ENCODE assay signal across 8 cellular contexts in the genomic region with DNA sequence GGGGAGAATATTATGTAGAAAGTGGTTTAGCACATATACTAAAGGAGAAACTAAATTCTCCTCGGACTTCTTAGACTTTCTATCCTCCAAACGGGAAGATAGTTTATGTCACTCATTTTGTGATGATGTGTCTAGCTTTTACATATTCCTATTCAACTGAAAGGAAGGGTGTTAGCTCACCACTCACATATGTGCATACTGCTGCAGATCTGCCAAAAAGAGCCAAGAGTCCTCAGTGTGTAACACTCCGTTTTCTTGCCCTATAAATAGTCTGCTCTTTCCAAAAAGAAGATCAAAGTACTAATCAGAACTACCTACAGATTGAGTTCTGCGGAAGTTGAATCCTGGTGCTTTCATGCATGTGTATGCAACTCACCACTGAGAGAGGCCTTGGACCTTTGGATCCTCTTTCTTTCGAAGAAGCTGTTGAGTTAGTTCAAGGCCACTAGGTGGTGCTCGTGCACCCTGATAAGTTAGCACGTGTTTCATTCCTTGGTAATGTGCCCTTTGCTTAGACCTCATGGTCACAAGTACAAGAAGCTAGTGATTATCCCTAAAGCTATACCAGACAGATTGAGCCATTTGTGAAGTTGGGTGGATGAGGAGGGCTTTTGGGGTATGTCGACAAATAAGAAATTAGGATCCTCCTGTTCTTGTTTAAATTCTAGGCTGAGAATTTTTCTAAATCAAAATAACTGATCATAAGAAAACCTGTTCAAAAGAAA. TPM values are rescaled to one million over a fixed set of nuclear protein-coding genes. Genes with fewer than 3 reads are reported as not detected.
DNase-seq lines count a peak whose midpoint lies in the region; ATAC-seq, FAIRE-seq and TF ChIP-seq lines count a peak whose summit lies in the region.

No MANE protein-coding gene starts in this region.

- no peaks in the 10 kb centered on the region for H3K79me1 ChIP-seq in H1 (ENCODE audit: low read depth, low read length)
- H3K79me1 ChIP-seq in mesendoderm (ENCODE audit: low read length): no peaks in the 10 kb centered on the region

- peaks cover 8 to 12% of the 10 kb centered on the region in 2 experiments; a peak in 3 of 4 replicates for H3K9me3 ChIP-seq in H1 (ENCODE audit: insufficient read depth in 2 of 2, low read depth in 1 of 2, low read length in 1 of 2)

- H4K91ac ChIP-seq in H1 (replicated peaks; ENCODE audit: insufficient read length, low read length): no peak overlapping the region

- no peak overlapping the region for H2BK12ac ChIP-seq in H1 (ENCODE audit: low read depth, low read length)

- H2BK120ac ChIP-seq in H1 (replicated peaks; ENCODE audit: low read depth, low read length) (no peak overlapping the region), mesendoderm (ENCODE audit: low read depth, low read length) (no peak overlapping the region)

- TF ChIP-seq POLR2A in H1 (IDR thresholded peaks at IDR 0.05; ENCODE audit: control extremely low read depth in 1 of 2, low read depth in 2 of 2, low read length in 2 of 2): no peak

- H2BK15ac ChIP-seq in H1 (ENCODE audit: low read length) (no peak overlapping the region), mesendoderm (replicated peaks; ENCODE audit: low read depth) (peak overlapping the region; percentile 25)

- H3K4me3 ChIP-seq in H1 (ENCODE audit: extremely low read depth in 1 of 4, insufficient read depth in 2 of 4, low read depth in 3 of 4, low read length in 4 of 4): no peak overlapping the region
- no peak overlapping the region for H3K4me3 ChIP-seq in mesendoderm (ENCODE audit: low read length)

- no peak overlapping the region for H4K5ac ChIP-seq in H1 (ENCODE audit: insufficient read length, low read depth, low read length)
- H4K5ac ChIP-seq in mesendoderm (ENCODE audit: low read length): no peak overlapping the region

- H3K27me3 ChIP-seq in H1 (replicated peaks in 1 of 4; ENCODE audit: control insufficient read depth in 3 of 4, extremely low read depth in 1 of 4, insufficient read depth in 3 of 4, low read length in 3 of 4): no peaks in the 10 kb centered on the region
- no peaks in the 10 kb centered on the region for H3K27me3 ChIP-seq in mesendoderm (ENCODE audit: insufficient read depth, low read length, poor library complexity)

- H3K18ac ChIP-seq in H1 (ENCODE audit: extremely low read depth, low read length) (no peak overlapping the region), mesendoderm (ENCODE audit: low read length) (no peak overlapping the region)

- H3K56ac ChIP-seq in H1 (replicated peaks; ENCODE audit: insufficient read length, low read depth, low read length) (no peak overlapping the region), mesendoderm (ENCODE audit: low read length) (no peak overlapping the region)

- H3K27ac ChIP-seq in H1 (ENCODE audit: low read depth, low read length) (no peak overlapping the region), mesendoderm (ENCODE audit: low read depth, low read length) (no peak overlapping the region)

- peak; percentile 96 for ATAC-seq in GM21390 (IDR thresholded peaks at IDR 0.05; ENCODE audit: unreplicated experiment)

- no peak overlapping the region for H3K14ac ChIP-seq in H1 (ENCODE audit: insufficient read length)

- H3K79me2 ChIP-seq in H1 (ENCODE audit: control insufficient read depth in 1 of 2, insufficient read depth in 2 of 2, low read length in 2 of 2) (no peaks in the 10 kb centered on the region), mesendoderm (ENCODE audit: control insufficient read depth, insufficient read depth, low read length) (no peaks in the 10 kb centered on the region)

- no peak overlapping the region for H3K4ac ChIP-seq in H1 (replicated peaks; ENCODE audit: insufficient read length, low read depth, low read length)
- H3K4ac ChIP-seq in mesendoderm (ENCODE audit: low read depth, low read length): no peak overlapping the region

- CTCF ChIA-PET in H1 (lab: Charles Lee; ENCODE audit: partially characterized antibody): interaction anchor here (0.5 to 8.5 kb wide), 59 partner anchors 8 to 893 kb away, joined by 3 to 406 read pairs (median 4); a partner anchor contains a TSS

- H3K23ac ChIP-seq in H1 (ENCODE audit: insufficient read length) (no peak overlapping the region), mesendoderm (ENCODE audit: low read length) (no peak overlapping the region)

- H3K23me2 ChIP-seq in H1 (ENCODE audit: low read depth, low read length): no peaks in the 10 kb centered on the region; the same call in 1 of the 2 replicates

- H4K20me1 ChIP-seq in H1 (replicated peaks in 1 of 2; ENCODE audit: control insufficient read depth in 1 of 2, insufficient read depth in 2 of 2, low read length in 2 of 2): no peaks in the 10 kb centered on the region

- peak; percentile 98 to 99 for TF ChIP-seq RAD21 in H1 (IDR thresholded peaks at IDR 0.05 in 1 of 2, conservative IDR thresholded peaks at IDR 0.05 in 1 of 2; ENCODE audit: low read depth in 2 of 2, low read length in 2 of 2)

- peak; percentile 6 to 92 (median 91) for TF ChIP-seq CTCF in H1 (IDR thresholded peaks at IDR 0.05; ENCODE audit: control extremely low read depth in 1 of 3, insufficient read depth in 1 of 3, low read depth in 1 of 3, low read length in 3 of 3)

- DNase-seq in D341Med (ENCODE audit: low spot score) (peak; percentile 74), HT-29 (ENCODE audit: low spot score) (peak; percentile 96), NOMO-1 (lab: John Stamatoyannopoulos, UW; ENCODE audit: unreplicated experiment in 2 of 2) (peak; percentile 60 to 89), H1 (ENCODE audit: low read depth in 1 of 2, low spot score in 2 of 2) (peak; percentile 67 to 74), mesendoderm (peak; percentile 94)
- peak; percentile 43 to 57 for DNase-seq in activated CD8-positive, alpha-beta memory T cell treated with anti-CD3 and anti-CD28 coated beads for 1 hour (ENCODE audit: extremely low read depth in 1 of 2, low read depth in 1 of 2)
- DNase-seq in stimulated activated CD8-positive, alpha-beta memory T cell treated with anti-CD3 and anti-CD28 coated beads, Interleukin-4, amount 100 ng/mL, for 24 hours (ENCODE audit: low read depth): peak; percentile 55

- H3K4me1 ChIP-seq in H1 (replicated peaks in 1 of 4; ENCODE audit: control insufficient read depth in 3 of 4, insufficient read depth in 4 of 4, low read length in 3 of 4): peaks cover 0 to 4% (median 2%) of the 10 kb centered on the region in 4 experiments; a peak in 4 of 7 replicates
- H3K4me1 ChIP-seq in mesendoderm (ENCODE audit: control insufficient read depth, low read depth, low read length): no peaks in the 10 kb centered on the region

- 27% methylated on average over 8 of the region's 8 CpGs; no CpG with 5 or more reads in 1 of the 2 experiments for whole genome bisulfite sequencing in H1 (ENCODE audit: extremely low coverage in 1 of 2, insufficient coverage in 1 of 2, insufficient read length in 1 of 2, insufficient replicate concordance in 2 of 2, low coverage in 1 of 2, low lambda C conversion rate in 2 of 2, missing lambda C conversion rate in 1 of 2), 2 experiments
- no CpG with 5 or more reads among the region's 8 CpGs for WGBS in mesendoderm (ENCODE audit: extremely low coverage, insufficient coverage, low lambda C conversion rate)

- H2BK5ac ChIP-seq in H1 (ENCODE audit: low read depth, low read length) (no peak overlapping the region), mesendoderm (ENCODE audit: low read length) (no peak overlapping the region)

- no peak for TF ChIP-seq EP300 in H1 (IDR thresholded peaks at IDR 0.05; ENCODE audit: borderline replicate concordance in 1 of 2, low read depth in 2 of 2, low read length in 2 of 2)

- H2AFZ ChIP-seq in H1 (ENCODE audit: low read length): peak overlapping the region; percentile 45; the same call in 1 of the 2 replicates

- H4K8ac ChIP-seq in H1 (ENCODE audit: extremely low read depth, insufficient read depth, low read length): no peak overlapping the region
- H4K8ac ChIP-seq in mesendoderm (ENCODE audit: low read depth, low read length): no peak overlapping the region

- H3K9ac ChIP-seq in H1 (replicated peaks in 1 of 4; ENCODE audit: extremely low read depth in 1 of 4, low read depth in 3 of 4, low read length in 3 of 4) (no peak overlapping the region), mesendoderm (ENCODE audit: low read length) (no peak overlapping the region)

- POLR2A ChIA-PET in H1 (lab: Charles Lee; ENCODE audit: partially characterized antibody): interaction anchor here (0.6 to 3.7 kb wide), 9 partner anchors 14 to 729 kb away, joined by 3 to 17 read pairs (median 3); a partner anchor contains a TSS

- no peak overlapping the region for H2AK5ac ChIP-seq in H1 (ENCODE audit: low read depth, low read length)
- H2AK5ac ChIP-seq in mesendoderm (ENCODE audit: low read length): no peak overlapping the region

- peaks cover 0 to 10% (median 2%) of the 10 kb centered on the region in 4 experiments; a peak in 1 of 8 replicates for H3K36me3 ChIP-seq in H1 (ENCODE audit: control insufficient read depth in 2 of 4, insufficient read depth in 4 of 4, low read length in 3 of 4)
- no peaks in the 10 kb centered on the region for H3K36me3 ChIP-seq in mesendoderm (ENCODE audit: control insufficient read depth, insufficient read depth, low read length)

- H3K4me2 ChIP-seq in H1 (ENCODE audit: insufficient read depth in 1 of 2, low read depth in 2 of 2, low read length in 2 of 2): no peak overlapping the region
- H3K4me2 ChIP-seq in mesendoderm (ENCODE audit: low read length): no peak overlapping the region

- peak; percentile 99 for FAIRE-seq in H1 (lab: Jason Lieb, UNC)

- no peak overlapping the region for H2BK20ac ChIP-seq in H1 (ENCODE audit: low read length)

RNA-seq across cellular contexts. Expression of a gene that starts 14.1 kb away (rescaled TPM):
- 17.5 and 19.3 TPM in 2 replicates for total RNA-seq in HT-29 (2014; rRNA removed; shearing (Covaris generic))
- 30.0 and 38.0 TPM in 2 replicates for total RNA-seq in H1 (2021; fragmentation: NEBNext Ultra II Directional; extraction: Animal tissue kit (Norgen Biotek cat#: 25700))
- 11.7 and 24.1 TPM in 2 replicates for polyA plus RNA-seq in H1 (2011; rRNA removed)
- 34.3 TPM for polyA plus RNA-seq in H1 (2011; cell fraction: cytosol; rRNA removed)
- 4.3 TPM for polyA plus RNA-seq in H1 (2011; cell fraction: nucleus; rRNA removed)
- polyA plus RNA-seq in H1 (2012, experiment 1 of 2): 26.9 to 44.7 TPM (median 32.2 TPM) in 4 replicates
- 4.9 TPM for polyA plus RNA-seq in H1 (2012, experiment 2 of 2)
- 32.2 TPM for polyA plus RNA-seq in H1 (2013, experiment 1 of 2)
- 32.4 TPM for polyA plus RNA-seq in H1 (2013, experiment 2 of 2)
- polyA minus RNA-seq in H1 (2011; rRNA and poly(A)+ RNA removed): 11.8 and 13.5 TPM in 2 replicates
- 20.6 TPM for polyA minus RNA-seq in H1 (2011; cell fraction: cytosol; rRNA and poly(A)+ RNA removed)
- polyA minus RNA-seq in H1 (2011; cell fraction: nucleus; rRNA and poly(A)+ RNA removed): 42.7 TPM
- polyA plus RNA-seq in mesendoderm (2013, experiment 1 of 2): 39.6 TPM
- 39.2 TPM for polyA plus RNA-seq in mesendoderm (2013, experiment 2 of 2)

RNA-seq across cellular contexts. Expression of a gene that starts 43.1 kb away (rescaled TPM):
- 5.7 and 7.6 TPM in 2 replicates for total RNA-seq in HT-29 (2014; rRNA removed; shearing (Covaris generic))
- 68.5 and 72.8 TPM in 2 replicates for total RNA-seq in H1 (2021; fragmentation: NEBNext Ultra II Directional; extraction: Animal tissue kit (Norgen Biotek cat#: 25700))
- 13.2 and 24.1 TPM in 2 replicates for polyA plus RNA-seq in H1 (2011; rRNA removed)
- polyA plus RNA-seq in H1 (2011; cell fraction: cytosol; rRNA removed): 28.5 TPM
- 8.0 TPM for polyA plus RNA-seq in H1 (2011; cell fraction: nucleus; rRNA removed)
- polyA plus RNA-seq in H1 (2012, experiment 1 of 2): 36.6 to 59.4 TPM (median 39.1 TPM) in 4 replicates
- 8.6 TPM for polyA plus RNA-seq in H1 (2012, experiment 2 of 2)
- 53.4 TPM for polyA plus RNA-seq in H1 (2013, experiment 1 of 2)
- 56.7 TPM for polyA plus RNA-seq in H1 (2013, experiment 2 of 2)
- polyA minus RNA-seq in H1 (2011; rRNA and poly(A)+ RNA removed): 36.5 and 37.2 TPM in 2 replicates
- polyA minus RNA-seq in H1 (2011; cell fraction: cytosol; rRNA and poly(A)+ RNA removed): 52.2 TPM
- polyA minus RNA-seq in H1 (2011; cell fraction: nucleus; rRNA and poly(A)+ RNA removed): 31.1 TPM
- 73.1 TPM for polyA plus RNA-seq in mesendoderm (2013, experiment 1 of 2)
- 72.8 TPM for polyA plus RNA-seq in mesendoderm (2013, experiment 2 of 2)
